19 cellular contexts compared by ENCODE assay signal in the genomic region with DNA sequence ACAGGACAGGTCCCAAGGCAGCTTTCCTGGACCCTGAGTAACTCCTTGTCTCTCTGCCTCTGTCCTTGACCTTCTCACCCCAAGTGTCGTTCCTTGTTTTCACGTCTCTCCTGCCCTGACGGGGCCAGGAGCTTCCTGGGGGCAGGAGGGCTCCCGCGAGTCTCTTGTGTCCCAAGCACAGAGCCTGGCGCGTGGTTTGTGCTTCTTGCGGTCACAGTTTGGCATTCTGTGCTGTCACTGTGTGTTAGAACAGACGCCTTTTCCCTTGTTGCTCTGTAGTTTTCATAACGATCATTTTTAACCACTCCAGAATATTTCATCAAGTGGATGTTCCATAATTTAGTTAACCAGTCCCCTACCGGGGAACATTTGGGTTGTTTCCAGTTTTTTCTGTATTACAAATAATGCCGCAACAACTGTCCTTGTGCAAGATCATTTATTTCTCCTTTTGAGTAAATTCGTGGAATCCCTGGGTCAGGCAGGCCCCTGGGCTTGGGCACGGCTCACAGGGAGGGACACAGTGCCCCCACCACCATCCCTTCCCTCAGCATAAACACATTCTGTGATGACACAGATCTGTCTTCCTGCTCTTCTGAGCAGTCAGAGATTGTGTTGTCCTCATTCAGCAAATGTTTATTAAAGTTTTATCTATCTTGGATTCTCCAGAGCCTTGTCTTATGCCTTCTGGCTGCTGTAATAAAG.
"Had no signal": no experiment of that assay in that cellular context is flagged by ENCODE, and none has a peak within 500 bp of the region (broad histone marks: within the 10 kb centered on the region; RNA-seq: fewer than 3 reads in every experiment).

No MANE protein-coding gene starts in this region.

- H3K4me3 ChIP-seq: coronary artery, heart right ventricle, skin epidermis, stomach had no signal

- ATAC-seq: heart right ventricle; naive thymus-derived CD8-positive, alpha-beta T cell; sciatic nerve had no signal

- H3K27ac ChIP-seq: coronary artery, heart right ventricle, skin epidermis, stomach had no signal

- DNase-seq: effector CD4-positive, alpha-beta T cell; endodermal cell; erythroblast; foreskin melanocyte; heart right ventricle; hypothalamus; kidney glomerular epithelial cell; mammary epithelial cell; naive thymus-derived CD8-positive, alpha-beta T cell; posterior cingulate gyrus; stimulated activated CD4-positive, alpha-beta T cell treated with anti-CD3 and anti-CD28 coated beads, Interleukin-2, amount 100 ng/mL, for 24 hours; stimulated activated CD4-positive, alpha-beta T cell treated with anti-CD3 and anti-CD28 coated beads, Interleukin-4, amount 100 ng/mL, for 4 hours; stimulated activated naive CD4-positive, alpha-beta T cell; stomach; trophoblast cell had no signal

- H3K4me3 Mint-ChIP-seq: endodermal cell; naive thymus-derived CD8-positive, alpha-beta T cell; neural crest cell had no signal

- H3K4me1 ChIP-seq: heart right ventricle, stomach had no signal

- H3K27ac Mint-ChIP-seq: endodermal cell had no signal

- H3K36me3 ChIP-seq: heart right ventricle, stomach had no signal
